Comparison of ENCODE assay signal across 21 cellular contexts in genomic region chr6:44040786-44041185, GRCh38.
A peak's percentile ranks its signal among the peaks of the same experiment; 100 is the strongest.
DNase-seq lines count a peak whose midpoint lies in the region; ATAC-seq and TF ChIP-seq lines count a peak whose summit lies in the region.
"Had no signal": no experiment of that assay in that cellular context is flagged by ENCODE, and none has a peak within 500 bp of the region (broad histone marks: within the 10 kb centered on the region; RNA-seq: fewer than 3 reads in every experiment).

No MANE protein-coding gene starts in this region.

- H3K9me3 ChIP-seq in CD8-positive, alpha-beta memory T cell (ENCODE audit: low read length): no peaks in the 10 kb centered on the region
- H3K9me3 ChIP-seq in Panc1 (ENCODE audit: control insufficient read depth, insufficient read depth, low read depth, low read length) (no peaks in the 10 kb centered on the region), gastroesophageal sphincter (no peaks in the 10 kb centered on the region), sigmoid colon (no peaks in the 10 kb centered on the region)
- H3K9me3 ChIP-seq: ascending aorta, pancreas, right lobe of liver, SJCRH30 had no signal

- no peaks in the 10 kb centered on the region for H3K4me1 ChIP-seq in CD8-positive, alpha-beta memory T cell (ENCODE audit: insufficient read depth, low read length)
- H3K4me1 ChIP-seq in Panc1 (ENCODE audit: control insufficient read depth, insufficient read depth, low read length) (peaks cover 21% of the 10 kb centered on the region), gastroesophageal sphincter (peaks cover 2 to 55% (median 32%) of the 10 kb centered on the region in 3 donors), sigmoid colon (peaks cover 0 to 47% (median 43%) of the 10 kb centered on the region in 4 donors)

- WGBS in gastroesophageal sphincter (ENCODE audit: low coverage in 1 of 2), 2 donors: 72 to 88% methylated on average over 2 to 3 of the region's 4 CpGs
- 90 to 93% methylated on average over 4 of the region's 4 CpGs for WGBS in sigmoid colon, 2 donors

- H3K9me3 Mint-ChIP-seq in CD8-positive, alpha-beta memory T cell: no peaks in the 10 kb centered on the region
- H3K9me3 Mint-ChIP-seq: activated naive CD4-positive, alpha-beta T cell treated with anti-CD3 and anti-CD28 coated beads, Interleukin-2, amount 50 U/mL, for 24 hours; activated T-cell treated with anti-CD3 and anti-CD28 coated beads, Interleukin-2, amount 50 U/mL, for 72 hours; CD4-positive, alpha-beta memory T cell; T-helper 1 cell treated with Interleukin-12 subunit alpha and Interleukin-12 subunit beta and Interleukin-4 antibody, amounts not matched to agents 30 μg/mL and 1 μg/mL, for 36 hours had no signal

- no peak for TF ChIP-seq EP300 in gastroesophageal sphincter (IDR thresholded peaks at IDR 0.05)
- TF ChIP-seq EP300 in sigmoid colon (IDR thresholded peaks at IDR 0.05): no peak

- ATAC-seq in Panc1 (no peak), gastroesophageal sphincter (no peak), GM21390 (IDR thresholded peaks at IDR 0.05; ENCODE audit: unreplicated experiment) (no peak), HG03460 (IDR thresholded peaks at IDR 0.05; ENCODE audit: unreplicated experiment) (no peak)
- ATAC-seq: activated T-cell treated with anti-CD3 and anti-CD28 coated beads, Interleukin-2, amount 50 U/mL, for 72 hours had no signal

- no peak for TF ChIP-seq CTCF in Panc1 (IDR thresholded peaks at IDR 0.05)
- TF ChIP-seq CTCF in gastroesophageal sphincter (IDR thresholded peaks at IDR 0.05): no peak
- TF ChIP-seq CTCF in sigmoid colon (IDR thresholded peaks at IDR 0.05): no peak

- H3K27ac ChIP-seq in CD8-positive, alpha-beta memory T cell (ENCODE audit: low read depth, low read length): peak overlapping the region; percentile 43
- H3K27ac ChIP-seq in Panc1 (ENCODE audit: low read length) (0 out of 2 replicates have a peak overlapping the region, but pooled peaks have one; percentile 9), gastroesophageal sphincter (peak overlapping the region in 3 of 4 donors; percentile 34 to 88 (median 64)), sigmoid colon (peak overlapping the region; percentile 67 to 87 (median 80))
- H3K27ac ChIP-seq: ascending aorta, pancreas, right lobe of liver had no signal

- no peaks in the 10 kb centered on the region for H3K27me3 ChIP-seq in CD8-positive, alpha-beta memory T cell (ENCODE audit: insufficient read depth, low read length, poor library complexity, severe bottlenecking)
- no peaks in the 10 kb centered on the region for H3K27me3 ChIP-seq in Panc1 (ENCODE audit: control insufficient read depth, insufficient read depth, low read length)
- no peaks in the 10 kb centered on the region for H3K27me3 ChIP-seq in gastroesophageal sphincter
- no peaks in the 10 kb centered on the region for H3K27me3 ChIP-seq in sigmoid colon
- H3K27me3 ChIP-seq: ascending aorta, pancreas, right lobe of liver, SJCRH30 had no signal

- POLR2A ChIA-PET in CD8-positive, alpha-beta memory T cell (lab: Charles Lee): no interaction called here
- POLR2A ChIA-PET in Panc1 (lab: Charles Lee): no interaction called here

- intact Hi-C loops in Panc1 (cut with micrococcal nuclease; ENCODE audit: unreplicated experiment) (no loop called here), sigmoid colon (cut with DNase I) (no loop called here)

- no peak overlapping the region for H3K27ac Mint-ChIP-seq in CD8-positive, alpha-beta memory T cell
- H3K27ac Mint-ChIP-seq: activated naive CD4-positive, alpha-beta T cell treated with anti-CD3 and anti-CD28 coated beads, Interleukin-2, amount 50 U/mL, for 24 hours; activated T-cell treated with anti-CD3 and anti-CD28 coated beads, Interleukin-2, amount 50 U/mL, for 72 hours; CD4-positive, alpha-beta memory T cell; T-helper 1 cell treated with Interleukin-12 subunit alpha and Interleukin-12 subunit beta and Interleukin-4 antibody, amounts not matched to agents 30 μg/mL and 1 μg/mL, for 36 hours had no signal

- no peak for TF ChIP-seq POLR2A in gastroesophageal sphincter (IDR thresholded peaks at IDR 0.05)
- TF ChIP-seq POLR2A in sigmoid colon (IDR thresholded peaks at IDR 0.05): no peak

- peaks cover 4 to 15% of the 10 kb centered on the region in 2 donors for H3K27me3 Mint-ChIP-seq in CD8-positive, alpha-beta memory T cell
- H3K27me3 Mint-ChIP-seq: activated naive CD4-positive, alpha-beta T cell treated with anti-CD3 and anti-CD28 coated beads, Interleukin-2, amount 50 U/mL, for 24 hours had no signal

- H3K4me3 Mint-ChIP-seq in CD8-positive, alpha-beta memory T cell: no peak overlapping the region
- H3K4me3 Mint-ChIP-seq: activated naive CD4-positive, alpha-beta T cell treated with anti-CD3 and anti-CD28 coated beads, Interleukin-2, amount 50 U/mL, for 24 hours; activated T-cell treated with anti-CD3 and anti-CD28 coated beads, Interleukin-2, amount 50 U/mL, for 72 hours; CD4-positive, alpha-beta memory T cell; T-helper 1 cell treated with Interleukin-12 subunit alpha and Interleukin-12 subunit beta and Interleukin-4 antibody, amounts not matched to agents 30 μg/mL and 1 μg/mL, for 36 hours had no signal

- H3K36me3 Mint-ChIP-seq in CD8-positive, alpha-beta memory T cell: no peaks in the 10 kb centered on the region
- H3K36me3 Mint-ChIP-seq: activated naive CD4-positive, alpha-beta T cell treated with anti-CD3 and anti-CD28 coated beads, Interleukin-2, amount 50 U/mL, for 24 hours; CD4-positive, alpha-beta memory T cell had no signal

- in situ Hi-C loops in Panc1 (cut with HindIII; ENCODE audit: low pct_unique_long_range_greater_than_20kb, low sequenced_read_pairs): no loop called here

- peak in 1 of 5 donors; percentile 38 for DNase-seq in CD8-positive, alpha-beta memory T cell
- DNase-seq in Panc1 (ENCODE audit: low read depth, low spot score): no peak
- DNase-seq in sigmoid colon: peak; percentile 21
- no peak for DNase-seq in RPMI8226
- DNase-seq: activated CD4-positive, alpha-beta T cell treated with anti-CD3 and anti-CD28 coated beads for 4 hours; activated T-cell treated with anti-CD3 and anti-CD28 coated beads, Interleukin-2, amount 50 U/mL, for 72 hours; CD4-positive, alpha-beta memory T cell; effector CD8-positive, alpha-beta T cell; GDM1; NCI-H1092 treated with DMSO at 0.1 percent for 48 hours; NCI-H2029; NCI-H345 had no signal

- H3K4me3 ChIP-seq in CD8-positive, alpha-beta memory T cell (ENCODE audit: low read length): no peak overlapping the region
- no peak overlapping the region for H3K4me3 ChIP-seq in Panc1 (ENCODE audit: low read depth in 2 of 2, low read length in 2 of 2)
- H3K4me3 ChIP-seq in gastroesophageal sphincter: no peak overlapping the region
- no peak overlapping the region for H3K4me3 ChIP-seq in sigmoid colon
- H3K4me3 ChIP-seq: ascending aorta, pancreas, right lobe of liver, SJCRH30 had no signal

- no peaks in the 10 kb centered on the region for H3K36me3 ChIP-seq in CD8-positive, alpha-beta memory T cell (ENCODE audit: insufficient read depth, low read length)
- H3K36me3 ChIP-seq in Panc1 (ENCODE audit: control insufficient read depth, insufficient read depth, low read length) (no peaks in the 10 kb centered on the region), gastroesophageal sphincter (no peaks in the 10 kb centered on the region), sigmoid colon (no peaks in the 10 kb centered on the region)
- H3K36me3 ChIP-seq: ascending aorta, pancreas, right lobe of liver, SJCRH30 had no signal

- BruUV-seq in Panc1 (replicated peaks; lab: Mats Ljungman, UMichigan): no TSS peak

- H3K4me1 Mint-ChIP-seq in CD8-positive, alpha-beta memory T cell: no peaks in the 10 kb centered on the region
- H3K4me1 Mint-ChIP-seq: activated naive CD4-positive, alpha-beta T cell treated with anti-CD3 and anti-CD28 coated beads, Interleukin-2, amount 50 U/mL, for 24 hours; CD4-positive, alpha-beta memory T cell had no signal

- CTCF ChIA-PET in CD8-positive, alpha-beta memory T cell (lab: Charles Lee): no interaction called here
- CTCF ChIA-PET in Panc1 (lab: Charles Lee): interaction anchor here (0.7 kb wide), 1 partner anchor 272 kb away, joined by 3 read pairs; no protein-coding TSS in a partner anchor

Comparison
In these comparisons a context has a peak if more than half of its experiments do, and no peak if none do; other contexts are left out.
1. H3K27ac ChIP-seq: peak in every context shown above with its lines; median percentile 80 in sigmoid colon; 64 in gastroesophageal sphincter; 43 in CD8-positive, alpha-beta memory T cell; 9 in Panc1.